Comparison of ENCODE assay signal across 9 cellular contexts in the genomic region with DNA sequence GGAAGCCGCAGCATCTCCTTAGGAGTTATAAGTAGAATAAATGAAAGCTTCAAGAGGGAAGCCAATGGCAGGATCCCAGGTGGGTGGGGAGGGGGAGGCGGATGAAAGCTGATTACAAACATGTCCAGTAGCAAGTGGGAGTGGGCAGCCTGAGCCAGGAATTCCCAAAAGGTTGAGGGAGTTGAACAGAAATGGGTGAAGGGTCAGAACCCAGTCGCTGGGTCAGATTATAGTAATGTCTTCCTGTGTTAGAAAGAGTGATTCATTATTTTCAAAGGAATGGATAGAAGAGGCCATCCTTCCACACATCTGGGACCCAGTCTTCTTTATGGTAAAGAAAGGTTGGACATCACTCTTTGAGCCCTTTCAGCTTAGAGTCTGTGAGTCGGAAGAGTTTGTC. TPM values are rescaled to one million over a fixed set of nuclear protein-coding genes. Genes with fewer than 3 reads are reported as not detected.
A peak's percentile ranks its signal among the peaks of the same experiment; 100 is the strongest.
DNase-seq lines count a peak whose midpoint lies in the region; ATAC-seq and TF ChIP-seq lines count a peak whose summit lies in the region.
"Had no signal": no experiment of that assay in that cellular context is flagged by ENCODE, and none has a peak within 500 bp of the region (broad histone marks: within the 10 kb centered on the region; RNA-seq: fewer than 3 reads in every experiment).

No MANE protein-coding gene starts in this region.

- TF ChIP-seq CTCF in HEK293 (tag by site-specific recombination; IDR thresholded peaks at IDR 0.05) (no peak), lower lobe of right lung (IDR thresholded peaks at IDR 0.05) (no peak), thoracic aorta (IDR thresholded peaks at IDR 0.05) (no peak)

- no peak overlapping the region for H3K27ac ChIP-seq in HEK293 (ENCODE audit: extremely low read depth, low read depth, low read length)
- peak overlapping the region; percentile 64 for H3K27ac ChIP-seq in lower lobe of right lung
- peak overlapping the region; percentile 89 to 94 for H3K27ac ChIP-seq in thoracic aorta

- POLR2A ChIA-PET in HEK293 (lab: Yijun Ruan, JAX), result interaction anchor here (1.1 to 1.2 kb wide), 2 partner anchors 10 to 11 kb away, joined by 3 to 4 read pairs; no protein-coding TSS in a partner anchor

- H3K27me3 ChIP-seq in adipocyte (replicated peaks; ENCODE audit: control insufficient read depth, insufficient read depth, low read length) (no peaks in the 10 kb centered on the region), lower lobe of right lung (ENCODE audit: low read depth) (no peaks in the 10 kb centered on the region), thoracic aorta (replicated peaks; ENCODE audit: insufficient read depth) (no peaks in the 10 kb centered on the region)

- intact Hi-C loops in lower lobe of right lung (cut with DNase I), result no loop called here

- DNase-seq in adipocyte (ENCODE audit: low read depth) (peak; percentile 9), lower lobe of right lung (no peak), thoracic aorta (ENCODE audit: low spot score) (no peak), NAMALWA (ENCODE audit: low spot score) (no peak)
- DNase-seq: NCI-H187, SHP77 treated with DMSO at 0.1 percent for 48 hours had no signal

- peak overlapping the region; percentile 50 for H3K9ac ChIP-seq in adipocyte (ENCODE audit: low read length)

- H3K9me3 ChIP-seq in HEK293 (ENCODE audit: control insufficient read depth, insufficient read depth, low read depth, low read length), result no peaks in the 10 kb centered on the region
- H3K9me3 ChIP-seq in adipocyte (ENCODE audit: control insufficient read depth, low read length), result no peaks in the 10 kb centered on the region
- no peaks in the 10 kb centered on the region for H3K9me3 ChIP-seq in lower lobe of right lung
- no peaks in the 10 kb centered on the region for H3K9me3 ChIP-seq in thoracic aorta

- H3K4me1 ChIP-seq in HEK293 (ENCODE audit: control insufficient read depth, insufficient read depth, low read length), result peaks cover 4% of the 10 kb centered on the region; the same call in 1 of the 2 replicates
- H3K4me1 ChIP-seq in adipocyte (ENCODE audit: control insufficient read depth, insufficient read depth, low read length), result peaks cover 51% of the 10 kb centered on the region
- peaks cover 8% of the 10 kb centered on the region for H3K4me1 ChIP-seq in lower lobe of right lung
- H3K4me1 ChIP-seq in thoracic aorta (ENCODE audit: control insufficient read depth in 1 of 2, low read depth in 2 of 2), result peaks cover 40 to 63% of the 10 kb centered on the region in 2 donors

- CTCF ChIA-PET in HEK293 (lab: Yijun Ruan, JAX), result interaction anchor here (0.6 to 2.8 kb wide), 10 partner anchors 8 to 418 kb away, joined by 3 to 10 read pairs (median 6); a partner anchor contains a TSS

- no peak overlapping the region for H3K4me3 ChIP-seq in HEK293 (ENCODE audit: low read depth, low read length)
- peak overlapping the region; percentile 10 for H3K4me3 ChIP-seq in adipocyte (ENCODE audit: low read length)
- no peak overlapping the region for H3K4me3 ChIP-seq in lower lobe of right lung
- H3K4me3 ChIP-seq in thoracic aorta, result no peak overlapping the region

- H3K36me3 ChIP-seq in HEK293 (ENCODE audit: control insufficient read depth in 2 of 2, insufficient read depth in 1 of 2, low read length in 2 of 2) (no peaks in the 10 kb centered on the region), adipocyte (ENCODE audit: control insufficient read depth, insufficient read depth, low read length, severe bottlenecking) (no peaks in the 10 kb centered on the region), lower lobe of right lung (no peaks in the 10 kb centered on the region), thoracic aorta (no peaks in the 10 kb centered on the region)

- ATAC-seq in lower lobe of right lung, result no peak
- ATAC-seq in thoracic aorta (ENCODE audit: insufficient number of reproducible peaks, low FRiP score, low read depth), result no peak
- ATAC-seq in HG03045 (IDR thresholded peaks at IDR 0.05; ENCODE audit: unreplicated experiment), result no peak
- ATAC-seq in HG03521 (IDR thresholded peaks at IDR 0.05; ENCODE audit: unreplicated experiment), result no peak

TF ChIP-seq in HEK293, 187 proteins besides CTCF, POLR2A, EP300 and RAD21:
- no peak for TF ChIP-seq ZNF175 (tag by site-specific recombination; IDR thresholded peaks at IDR 0.05)
- no peak for TF ChIP-seq ZNF37A (tag by site-specific recombination; IDR thresholded peaks at IDR 0.05)
- no peak for TF ChIP-seq ZNF155 (tag by site-specific recombination; IDR thresholded peaks at IDR 0.05)
- TF ChIP-seq ZNF404 (tag by site-specific recombination; IDR thresholded peaks at IDR 0.05), result no peak
- no peak for TF ChIP-seq ZNF133 (tag by site-specific recombination; IDR thresholded peaks at IDR 0.05)
- TF ChIP-seq EGR2 (tag by site-specific recombination; IDR thresholded peaks at IDR 0.05; ENCODE audit: low read depth), result peak; percentile 64
- TF ChIP-seq ZNF473 (tag by site-specific recombination; IDR thresholded peaks at IDR 0.05), result no peak
- no peak for TF ChIP-seq ZBTB7A (tag by site-specific recombination; IDR thresholded peaks at IDR 0.05; ENCODE audit: low read depth)
- no peak for TF ChIP-seq KLF1 (tag by site-specific recombination; IDR thresholded peaks at IDR 0.05)
- TF ChIP-seq ZFHX2 (tag by site-specific recombination; conservative IDR thresholded peaks at IDR 0.05), result peak; percentile 60
- TF ChIP-seq, protein P1, sequence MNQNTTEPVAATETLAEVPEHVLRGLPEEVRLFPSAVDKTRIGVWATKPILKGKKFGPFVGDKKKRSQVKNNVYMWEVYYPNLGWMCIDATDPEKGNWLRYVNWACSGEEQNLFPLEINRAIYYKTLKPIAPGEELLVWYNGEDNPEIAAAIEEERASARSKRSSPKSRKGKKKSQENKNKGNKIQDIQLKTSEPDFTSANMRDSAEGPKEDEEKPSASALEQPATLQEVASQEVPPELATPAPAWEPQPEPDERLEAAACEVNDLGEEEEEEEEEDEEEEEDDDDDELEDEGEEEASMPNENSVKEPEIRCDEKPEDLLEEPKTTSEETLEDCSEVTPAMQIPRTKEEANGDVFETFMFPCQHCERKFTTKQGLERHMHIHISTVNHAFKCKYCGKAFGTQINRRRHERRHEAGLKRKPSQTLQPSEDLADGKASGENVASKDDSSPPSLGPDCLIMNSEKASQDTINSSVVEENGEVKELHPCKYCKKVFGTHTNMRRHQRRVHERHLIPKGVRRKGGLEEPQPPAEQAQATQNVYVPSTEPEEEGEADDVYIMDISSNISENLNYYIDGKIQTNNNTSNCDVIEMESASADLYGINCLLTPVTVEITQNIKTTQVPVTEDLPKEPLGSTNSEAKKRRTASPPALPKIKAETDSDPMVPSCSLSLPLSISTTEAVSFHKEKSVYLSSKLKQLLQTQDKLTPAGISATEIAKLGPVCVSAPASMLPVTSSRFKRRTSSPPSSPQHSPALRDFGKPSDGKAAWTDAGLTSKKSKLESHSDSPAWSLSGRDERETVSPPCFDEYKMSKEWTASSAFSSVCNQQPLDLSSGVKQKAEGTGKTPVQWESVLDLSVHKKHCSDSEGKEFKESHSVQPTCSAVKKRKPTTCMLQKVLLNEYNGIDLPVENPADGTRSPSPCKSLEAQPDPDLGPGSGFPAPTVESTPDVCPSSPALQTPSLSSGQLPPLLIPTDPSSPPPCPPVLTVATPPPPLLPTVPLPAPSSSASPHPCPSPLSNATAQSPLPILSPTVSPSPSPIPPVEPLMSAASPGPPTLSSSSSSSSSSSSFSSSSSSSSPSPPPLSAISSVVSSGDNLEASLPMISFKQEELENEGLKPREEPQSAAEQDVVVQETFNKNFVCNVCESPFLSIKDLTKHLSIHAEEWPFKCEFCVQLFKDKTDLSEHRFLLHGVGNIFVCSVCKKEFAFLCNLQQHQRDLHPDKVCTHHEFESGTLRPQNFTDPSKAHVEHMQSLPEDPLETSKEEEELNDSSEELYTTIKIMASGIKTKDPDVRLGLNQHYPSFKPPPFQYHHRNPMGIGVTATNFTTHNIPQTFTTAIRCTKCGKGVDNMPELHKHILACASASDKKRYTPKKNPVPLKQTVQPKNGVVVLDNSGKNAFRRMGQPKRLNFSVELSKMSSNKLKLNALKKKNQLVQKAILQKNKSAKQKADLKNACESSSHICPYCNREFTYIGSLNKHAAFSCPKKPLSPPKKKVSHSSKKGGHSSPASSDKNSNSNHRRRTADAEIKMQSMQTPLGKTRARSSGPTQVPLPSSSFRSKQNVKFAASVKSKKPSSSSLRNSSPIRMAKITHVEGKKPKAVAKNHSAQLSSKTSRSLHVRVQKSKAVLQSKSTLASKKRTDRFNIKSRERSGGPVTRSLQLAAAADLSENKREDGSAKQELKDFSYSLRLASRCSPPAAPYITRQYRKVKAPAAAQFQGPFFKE (tag by site-specific recombination; IDR thresholded peaks at IDR 0.05; ENCODE audit: borderline replicate concordance), result no peak
- no peak for TF ChIP-seq ZNF157 (tag by site-specific recombination; IDR thresholded peaks at IDR 0.05)
- no peak for TF ChIP-seq SETDB1 (IDR thresholded peaks at IDR 0.05; ENCODE audit: insufficient read length, low read length)
- TF ChIP-seq, protein P2, sequence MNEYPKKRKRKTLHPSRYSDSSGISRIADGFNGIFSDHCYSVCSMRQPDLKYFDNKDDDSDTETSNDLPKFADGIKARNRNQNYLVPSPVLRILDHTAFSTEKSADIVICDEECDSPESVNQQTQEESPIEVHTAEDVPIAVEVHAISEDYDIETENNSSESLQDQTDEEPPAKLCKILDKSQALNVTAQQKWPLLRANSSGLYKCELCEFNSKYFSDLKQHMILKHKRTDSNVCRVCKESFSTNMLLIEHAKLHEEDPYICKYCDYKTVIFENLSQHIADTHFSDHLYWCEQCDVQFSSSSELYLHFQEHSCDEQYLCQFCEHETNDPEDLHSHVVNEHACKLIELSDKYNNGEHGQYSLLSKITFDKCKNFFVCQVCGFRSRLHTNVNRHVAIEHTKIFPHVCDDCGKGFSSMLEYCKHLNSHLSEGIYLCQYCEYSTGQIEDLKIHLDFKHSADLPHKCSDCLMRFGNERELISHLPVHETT (tag by site-specific recombination; IDR thresholded peaks at IDR 0.05), result no peak

RNA-seq across cellular contexts. Expression of a gene that starts 41.0 kb away (rescaled TPM):
- total RNA-seq in lower lobe of right lung (10.6 TPM), thoracic aorta (10 to 100 TPM; 12.4 to 17.3 TPM)

RNA-seq across cellular contexts. Expression of a gene that starts 56.7 kb away (rescaled TPM):
- 50.9 TPM for total RNA-seq in lower lobe of right lung
- 100 to 1,000 TPM; 406 to 488 TPM for total RNA-seq in thoracic aorta
